Comparison of ENCODE assay signal across 8 cellular contexts in genomic region chr5:142362193-142362592, GRCh38. TPM values are rescaled to one million over a fixed set of nuclear protein-coding genes. Genes with fewer than 3 reads are reported as not detected.
A peak's percentile ranks its signal among the peaks of the same experiment; 100 is the strongest.
DNase-seq lines count a peak whose midpoint lies in the region; ATAC-seq, FAIRE-seq and TF ChIP-seq lines count a peak whose summit lies in the region.
"Not testable (repeated sequence)": the region's sequence is repeated elsewhere in the genome, so short reads cannot be mapped to it uniquely, and the experiment has no call there.

No MANE protein-coding gene starts in this region.

- H3K27me3 Mint-ChIP-seq in astrocyte (ENCODE audit: low read depth, unreplicated experiment), result not testable (repeated sequence)

- in situ Hi-C loops in transverse colon (cut with MboI; ENCODE audit: low pct_ligation_motif_present in 1 of 4, low pct_unique_long_range_greater_than_20kb in 1 of 4, low sequenced_read_pairs in 3 of 4), result not testable (repeated sequence)

- not testable (repeated sequence) for H3K36me3 ChIP-seq in PC-3 (ENCODE audit: low read depth, low read length); astrocyte (ENCODE audit: insufficient read depth, low read length); endothelial cell of umbilical vein (ENCODE audit: control insufficient read depth in 2 of 2, extremely low read depth in 1 of 2, insufficient read depth in 2 of 2, low read length in 2 of 2); hepatocyte (replicated peaks; ENCODE audit: insufficient read depth, low read depth); rectal smooth muscle tissue (ENCODE audit: control insufficient read depth, insufficient read depth, low read length); transverse colon

- H3K4me1 ChIP-seq in PC-3 (ENCODE audit: insufficient read depth, low read length) (peaks cover 27% of the 10 kb centered on the region), astrocyte (ENCODE audit: insufficient read depth, low read length) (peaks cover 42% of the 10 kb centered on the region), endothelial cell of umbilical vein (ENCODE audit: control insufficient read depth, extremely low read depth, insufficient read depth, low read length) (peaks cover 32% of the 10 kb centered on the region), hepatocyte (ENCODE audit: insufficient read depth) (peaks cover 16% of the 10 kb centered on the region), transverse colon (peaks cover 3 to 33% (median 19%) of the 10 kb centered on the region in 4 donors)
- H3K4me1 ChIP-seq in rectal smooth muscle tissue (ENCODE audit: control insufficient read depth, insufficient read depth, low read length), result not testable (repeated sequence)

- CTCF ChIA-PET in AG04450 (lab: Charles Lee) (interaction anchor here (0.8 to 1.2 kb wide), 2 partner anchors 186 to 211 kb away, joined by 3 to 4 read pairs; no protein-coding TSS in a partner anchor), endothelial cell of umbilical vein (lab: Charles Lee) (interaction anchor here (0.7 to 1.3 kb wide), 3 partner anchors 13 to 186 kb away, joined by 3 to 5 read pairs (median 4); no protein-coding TSS in a partner anchor)
- CTCF ChIA-PET in PC-3 (lab: Charles Lee), result not testable (repeated sequence)

- dilution Hi-C loops in endothelial cell of umbilical vein (cut with MboI; ENCODE audit: extremely low pct_ligation_motif_present, low sequenced_read_pairs), result not testable (repeated sequence)

- peak overlapping the region; percentile 87 for H3K27ac Mint-ChIP-seq in astrocyte (ENCODE audit: unreplicated experiment)

- H3K9me3 Mint-ChIP-seq in astrocyte (ENCODE audit: unreplicated experiment), result not testable (repeated sequence)

- DNase-seq in AG04450 (ENCODE audit: low read depth, low spot score); PC-3; astrocyte (ENCODE audit: low read depth); endothelial cell of umbilical vein (ENCODE audit: low read depth, low spot score); hepatocyte (ENCODE audit: low spot score); transverse colon: not testable (repeated sequence)
- DNase-seq in mesenteric fat pad (ENCODE audit: low spot score), result peak; percentile 76

- peak overlapping the region; percentile 68 for H3K27ac ChIP-seq in AG04450 (ENCODE audit: low read depth, low read length)
- H3K27ac ChIP-seq in PC-3 (ENCODE audit: low read length), result peak overlapping the region; percentile 52
- peak overlapping the region; percentile 29 for H3K27ac ChIP-seq in astrocyte (ENCODE audit: low read depth, low read length)
- H3K27ac ChIP-seq in endothelial cell of umbilical vein (ENCODE audit: insufficient read depth, low read depth, low read length), result peak overlapping the region; percentile 77
- H3K27ac ChIP-seq in hepatocyte, result peak overlapping the region; percentile 83
- peak overlapping the region; percentile 57 for H3K27ac ChIP-seq in rectal smooth muscle tissue (ENCODE audit: low read depth, low read length)
- peak overlapping the region; percentile 66 to 76 (median 72) for H3K27ac ChIP-seq in transverse colon

- FAIRE-seq in astrocyte (lab: Jason Lieb, UNC); endothelial cell of umbilical vein (lab: Jason Lieb, UNC): not testable (repeated sequence)

- not testable (repeated sequence) for H4K20me1 ChIP-seq in PC-3 (ENCODE audit: low read length); astrocyte (ENCODE audit: insufficient read depth, low read length); endothelial cell of umbilical vein (replicated peaks; ENCODE audit: control insufficient read depth, extremely low read depth, insufficient read depth, low read length); hepatocyte (ENCODE audit: insufficient read depth, poor library complexity, severe bottlenecking)

- POLR2A ChIA-PET in AG04450 (lab: Yijun Ruan, JAX), result interaction anchor here (0.7 kb wide), 1 partner anchor 187 kb away, joined by 3 read pairs; no protein-coding TSS in a partner anchor
- POLR2A ChIA-PET in PC-3 (lab: Charles Lee; ENCODE audit: unreplicated experiment); endothelial cell of umbilical vein (lab: Charles Lee): not testable (repeated sequence)

- not testable (repeated sequence) for H3F3A ChIP-seq in PC-3 (ENCODE audit: low read length, unreplicated experiment)

- H3K4me1 Mint-ChIP-seq in astrocyte (ENCODE audit: low read depth, unreplicated experiment), result peaks cover 32% of the 10 kb centered on the region

- not testable (repeated sequence) for H3K4me3 Mint-ChIP-seq in astrocyte (ENCODE audit: unreplicated experiment)

- not testable (repeated sequence) for H3K9me1 ChIP-seq in endothelial cell of umbilical vein (replicated peaks; ENCODE audit: control insufficient read depth, extremely low read depth, insufficient read depth, low read length)

- not testable (repeated sequence) for TF ChIP-seq EP300 in transverse colon (IDR thresholded peaks at IDR 0.05; ENCODE audit: low read depth)

- intact Hi-C loops in PC-3 (cut with micrococcal nuclease), result loop anchor here (5.0 kb wide), 1 partner anchor 210 kb away; no protein-coding TSS in a partner anchor
- intact Hi-C loops in endothelial cell of umbilical vein (cut with micrococcal nuclease); transverse colon (cut with DNase I; ENCODE audit: low total_unique reads): not testable (repeated sequence)

- H3K4me3 ChIP-seq in AG04450 (ENCODE audit: low read depth, low read length); PC-3 (ENCODE audit: low read length); astrocyte (ENCODE audit: insufficient read depth, low read depth, low read length); endothelial cell of umbilical vein (replicated peaks in 1 of 3; ENCODE audit: insufficient read depth in 1 of 3, low read depth in 1 of 3, low read length in 3 of 3); hepatocyte; rectal smooth muscle tissue (ENCODE audit: low read length); transverse colon: not testable (repeated sequence)

- not testable (repeated sequence) for TF ChIP-seq POLR2A in endothelial cell of umbilical vein (IDR thresholded peaks at IDR 0.05; ENCODE audit: low read depth, low read length); transverse colon (IDR thresholded peaks at IDR 0.05)

- not testable (repeated sequence) for H2AFZ ChIP-seq in PC-3 (ENCODE audit: low read length); astrocyte (ENCODE audit: low read depth, low read length); endothelial cell of umbilical vein (ENCODE audit: low read depth, low read length); hepatocyte

- H3K27me3 ChIP-seq in AG04450 (ENCODE audit: control insufficient read depth, insufficient read depth, low read length); PC-3 (ENCODE audit: low read length); astrocyte (ENCODE audit: insufficient read depth, low read length); endothelial cell of umbilical vein (ENCODE audit: control insufficient read depth in 2 of 2, insufficient read depth in 2 of 2, low read length in 2 of 2); hepatocyte; rectal smooth muscle tissue (ENCODE audit: control insufficient read depth, insufficient read depth, low read length); transverse colon: not testable (repeated sequence)

- H3K36me3 Mint-ChIP-seq in astrocyte (ENCODE audit: low read depth, unreplicated experiment), result not testable (repeated sequence)

- 90% methylated on average over 11 of the region's 11 CpGs for WGBS in hepatocyte (ENCODE audit: low lambda C conversion rate, missing lambda C conversion rate)
- 93% methylated on average over 11 of the region's 11 CpGs; no CpG with 5 or more reads in 1 of the 2 donors for WGBS in transverse colon (ENCODE audit: low coverage in 1 of 2), 2 donors

- not testable (repeated sequence) for H3K4me2 ChIP-seq in PC-3 (ENCODE audit: low read length); hepatocyte
- H3K4me2 ChIP-seq in astrocyte (ENCODE audit: low read length) (peak overlapping the region; percentile 56), endothelial cell of umbilical vein (ENCODE audit: insufficient read depth, low read length) (peak overlapping the region; percentile 33)

- H3K9me3 ChIP-seq in AG04450 (ENCODE audit: control insufficient read depth, insufficient read depth, low read length); PC-3 (ENCODE audit: low read length); astrocyte (ENCODE audit: insufficient read depth, low read depth, low read length); endothelial cell of umbilical vein (replicated peaks; ENCODE audit: control insufficient read depth, insufficient read depth, low read length); hepatocyte (ENCODE audit: low read depth); transverse colon: not testable (repeated sequence)

- not testable (repeated sequence) for H3K9ac ChIP-seq in PC-3 (ENCODE audit: low read length); astrocyte (ENCODE audit: low read length); rectal smooth muscle tissue (ENCODE audit: low read length)
- peak overlapping the region; percentile 39 for H3K9ac ChIP-seq in endothelial cell of umbilical vein (replicated peaks; ENCODE audit: extremely low read depth, insufficient read depth, low read length)

- BruUV-seq in PC-3 (replicated peaks; lab: Mats Ljungman, UMichigan); endothelial cell of umbilical vein (replicated peaks; lab: Mats Ljungman, UMichigan): not testable (repeated sequence)

- not testable (repeated sequence) for TF ChIP-seq CTCF in AG04450 (IDR thresholded peaks at IDR 0.05; ENCODE audit: low read depth, low read length); PC-3 (conservative IDR thresholded peaks at IDR 0.05; ENCODE audit: low read depth, low read length); astrocyte (IDR thresholded peaks at IDR 0.05; ENCODE audit: insufficient read depth, low read depth, low read length); endothelial cell of umbilical vein (IDR thresholded peaks at IDR 0.05; ENCODE audit: extremely low read depth in 1 of 2, insufficient read depth in 1 of 2, low read depth in 1 of 2, low read length in 2 of 2); hepatocyte (IDR thresholded peaks at IDR 0.05; ENCODE audit: poor library complexity); transverse colon (IDR thresholded peaks at IDR 0.05)

- ATAC-seq in PC-3, result not testable (repeated sequence)

- not testable (repeated sequence) for H3K79me2 ChIP-seq in PC-3 (ENCODE audit: low read length); astrocyte (ENCODE audit: insufficient read depth, low read length); endothelial cell of umbilical vein (ENCODE audit: control insufficient read depth, insufficient read depth, low read length); hepatocyte

- H3K9me2 ChIP-seq in PC-3 (replicated peaks; ENCODE audit: low read length); hepatocyte (replicated peaks; ENCODE audit: insufficient read depth): not testable (repeated sequence)

RNA-seq across cellular contexts. Expression of gene SPRY4, which starts 37.4 kb away (rescaled TPM):
- 8.7 and 11.9 TPM in 2 replicates for polyA plus RNA-seq in AG04450 (2011; rRNA removed)
- 19.6 and 28.1 TPM in 2 replicates for polyA minus RNA-seq in AG04450 (2011; rRNA and poly(A)+ RNA removed)
- 32.1 and 38.4 TPM in 2 replicates for total RNA-seq in PC-3 (2014; rRNA removed)
- 19.4 and 23.4 TPM in 2 replicates for total RNA-seq in astrocyte
- 33.9 and 49.5 TPM in 2 replicates for total RNA-seq in endothelial cell of umbilical vein
- polyA plus RNA-seq in endothelial cell of umbilical vein, result 9.3 and 11.0 TPM in 2 replicates
- 5.0 and 5.8 TPM in 2 replicates for polyA plus RNA-seq in endothelial cell of umbilical vein (2011; cell fraction: cytosol; rRNA removed)
- polyA plus RNA-seq in endothelial cell of umbilical vein (2011; cell fraction: nucleus; rRNA removed), result 25.1 and 30.8 TPM in 2 replicates
- polyA plus RNA-seq in endothelial cell of umbilical vein (2012), result 13.8 TPM in 2 replicates
- polyA minus RNA-seq in endothelial cell of umbilical vein, result 26.3 and 27.7 TPM in 2 replicates
- not detected for polyA minus RNA-seq in endothelial cell of umbilical vein (2011; cell fraction: cytosol; rRNA and poly(A)+ RNA removed)
- polyA minus RNA-seq in endothelial cell of umbilical vein (2011; cell fraction: nucleus; rRNA and poly(A)+ RNA removed), result 36.6 and 53.5 TPM in 2 replicates
- total RNA-seq in hepatocyte, result 6.1 and 7.2 TPM in 2 replicates
- 4.3 and 8.5 TPM in 2 replicates for polyA plus RNA-seq in hepatocyte
- total RNA-seq in mesenteric fat pad, result 79.7 TPM
- total RNA-seq in transverse colon, result 10 to 100 TPM in 3 of 4 donors, 1 to 10 TPM in 1; 8.2 to 19.3 (median 15.7) TPM

Comparison
In these comparisons a context has a peak if more than half of its experiments do, and no peak if none do; other contexts are left out.
1. H3K27ac ChIP-seq: peak in every context shown above with its lines; median percentile 83 in hepatocyte; 77 in endothelial cell of umbilical vein; 72 in transverse colon; 68 in AG04450; 57 in rectal smooth muscle tissue; 52 in PC-3; 29 in astrocyte.